In genomic region chr14:89091781-89092180, GRCh38 we compare ENCODE assay signal across 27 cellular contexts.
DNase-seq lines count a peak whose midpoint lies in the region; ATAC-seq and TF ChIP-seq lines count a peak whose summit lies in the region.
"Had no signal": no experiment of that assay in that cellular context is flagged by ENCODE, and none has a peak within 500 bp of the region (broad histone marks: within the 10 kb centered on the region; RNA-seq: fewer than 3 reads in every experiment).

No MANE protein-coding gene starts in this region.

- in situ Hi-C loops in gastrocnemius medialis (cut with MboI; ENCODE audit: low sequenced_read_pairs in 4 of 4) = no loop called here

- H3K4me1 ChIP-seq in gastrocnemius medialis = peaks cover 15 to 20% of the 10 kb centered on the region in 2 donors
- H3K4me1 ChIP-seq: A549, BE2C, BLaER1, Caco-2 had no signal

- no peak for TF ChIP-seq CTCF in gastrocnemius medialis (IDR thresholded peaks at IDR 0.05 in 4 of 5, conservative IDR thresholded peaks at IDR 0.05 in 1 of 5)

- no peak for TF ChIP-seq POLR2A in gastrocnemius medialis (IDR thresholded peaks at IDR 0.05)

- no peaks in the 10 kb centered on the region for H3K36me3 ChIP-seq in gastrocnemius medialis
- H3K36me3 ChIP-seq: BE2C; BLaER1; BLaER1 treated with 17β-estradiol and CSF1 and Interleukin-3, amounts not matched to agents 10 nM and 100 nM had no signal

- peak; percentile 61 to 72 for ATAC-seq in gastrocnemius medialis
- ATAC-seq: A549; CD8-positive, alpha-beta T cell had no signal

- H3K27me3 ChIP-seq in gastrocnemius medialis = no peaks in the 10 kb centered on the region
- H3K27me3 ChIP-seq: BE2C; BLaER1; BLaER1 treated with 17β-estradiol and CSF1 and Interleukin-3, amounts not matched to agents 10 nM and 100 nM had no signal

- no peak overlapping the region for H3K27ac ChIP-seq in gastrocnemius medialis
- H3K27ac ChIP-seq: 22Rv1; A549; BLaER1; BLaER1 treated with 17β-estradiol and CSF1 and Interleukin-3, amounts not matched to agents 10 nM and 100 nM; C4-2B had no signal

- no peaks in the 10 kb centered on the region for H3K9me3 ChIP-seq in gastrocnemius medialis
- H3K9me3 ChIP-seq: BE2C, Caco-2 had no signal

- intact Hi-C loops in gastrocnemius medialis (cut with DNase I; ENCODE audit: low total_unique reads) = no loop called here

- no peak overlapping the region for H3K4me3 ChIP-seq in gastrocnemius medialis
- H3K4me3 ChIP-seq: A549; BLaER1; BLaER1 treated with 17β-estradiol and CSF1 and Interleukin-3, amounts not matched to agents 10 nM and 100 nM had no signal

- DNase-seq in gastrocnemius medialis (no peak), GM19240 (ENCODE audit: insufficient read length, low spot score) (no peak)
- DNase-seq: 8988T; ACHN; AML-193; BE2C; C1 segment of cervical spinal cord; Caco-2; Calu3; CD4-positive, alpha-beta memory T cell; CD4-positive, alpha-beta T cell; CD4-positive, CD25-positive, alpha-beta regulatory T cell; CD8-positive, alpha-beta memory T cell; CD8-positive, alpha-beta T cell; COR-L47; DMS 273 treated with DMSO at 0.1 percent for 48 hours; DMS153; DMS53; DMS79; DMS79 treated with DMSO at 0.1 percent for 48 hours; DND-41; EL had no signal
